ENCODE assay signal across 1 cellular context in the genomic region with DNA sequence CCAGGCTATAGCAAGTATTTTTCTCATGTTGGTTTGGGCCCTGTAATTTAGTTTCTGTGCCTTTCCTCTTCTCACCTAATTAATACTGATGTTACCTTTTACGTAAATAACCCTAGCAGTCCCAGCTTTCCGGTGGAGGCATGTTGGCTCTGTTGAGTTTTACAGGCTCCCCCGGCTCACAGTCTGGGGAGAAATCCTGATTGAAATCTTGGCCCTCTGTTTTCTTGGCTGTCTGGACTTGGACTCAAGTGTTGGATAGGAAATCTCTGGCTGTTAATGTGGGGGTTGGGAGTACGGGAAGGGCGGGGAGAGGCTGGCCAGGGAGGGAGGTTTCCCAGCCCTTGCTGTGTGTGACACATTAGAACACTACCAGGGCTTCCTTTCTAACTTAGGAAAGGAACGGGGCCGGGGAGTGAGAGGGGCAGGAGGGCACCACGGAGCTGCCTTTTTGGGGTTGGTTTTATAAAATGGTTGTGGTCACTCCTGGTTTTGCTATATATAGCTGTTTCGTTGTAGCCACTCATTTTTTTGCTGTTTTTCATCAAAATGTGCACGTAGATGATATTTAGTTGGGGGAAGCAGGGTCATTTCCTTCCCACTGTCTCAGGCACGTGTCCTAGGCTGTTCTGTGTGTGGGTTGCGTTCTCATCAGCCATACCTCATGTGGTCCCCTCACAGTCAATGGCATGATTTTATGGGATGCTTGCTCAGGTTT.
TF ChIP-seq lines count a peak whose summit lies in the region.

No MANE protein-coding gene starts in this region.

TF ChIP-seq in HEK293, 187 proteins besides CTCF, POLR2A, EP300 and RAD21 (continued from another document and continues in another):
- TF ChIP-seq, protein P1, sequence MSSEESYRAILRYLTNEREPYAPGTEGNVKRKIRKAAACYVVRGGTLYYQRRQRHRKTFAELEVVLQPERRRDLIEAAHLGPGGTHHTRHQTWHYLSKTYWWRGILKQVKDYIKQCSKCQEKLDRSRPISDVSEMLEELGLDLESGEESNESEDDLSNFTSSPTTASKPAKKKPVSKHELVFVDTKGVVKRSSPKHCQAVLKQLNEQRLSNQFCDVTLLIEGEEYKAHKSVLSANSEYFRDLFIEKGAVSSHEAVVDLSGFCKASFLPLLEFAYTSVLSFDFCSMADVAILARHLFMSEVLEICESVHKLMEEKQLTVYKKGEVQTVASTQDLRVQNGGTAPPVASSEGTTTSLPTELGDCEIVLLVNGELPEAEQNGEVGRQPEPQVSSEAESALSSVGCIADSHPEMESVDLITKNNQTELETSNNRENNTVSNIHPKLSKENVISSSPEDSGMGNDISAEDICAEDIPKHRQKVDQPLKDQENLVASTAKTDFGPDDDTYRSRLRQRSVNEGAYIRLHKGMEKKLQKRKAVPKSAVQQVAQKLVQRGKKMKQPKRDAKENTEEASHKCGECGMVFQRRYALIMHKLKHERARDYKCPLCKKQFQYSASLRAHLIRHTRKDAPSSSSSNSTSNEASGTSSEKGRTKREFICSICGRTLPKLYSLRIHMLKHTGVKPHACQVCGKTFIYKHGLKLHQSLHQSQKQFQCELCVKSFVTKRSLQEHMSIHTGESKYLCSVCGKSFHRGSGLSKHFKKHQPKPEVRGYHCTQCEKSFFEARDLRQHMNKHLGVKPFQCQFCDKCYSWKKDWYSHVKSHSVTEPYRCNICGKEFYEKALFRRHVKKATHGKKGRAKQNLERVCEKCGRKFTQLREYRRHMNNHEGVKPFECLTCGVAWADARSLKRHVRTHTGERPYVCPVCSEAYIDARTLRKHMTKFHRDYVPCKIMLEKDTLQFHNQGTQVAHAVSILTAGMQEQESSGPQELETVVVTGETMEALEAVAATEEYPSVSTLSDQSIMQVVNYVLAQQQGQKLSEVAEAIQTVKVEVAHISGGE (tag by site-specific recombination; conservative IDR thresholded peaks at IDR 0.05; ENCODE audit: low read depth), result peak; percentile 45; the same call in 1 of the 2 replicates
- TF ChIP-seq ZNF398 (tag by site-specific recombination; IDR thresholded peaks at IDR 0.05), result peak; percentile 82
- TF ChIP-seq GLIS1 (tag by site-specific recombination; IDR thresholded peaks at IDR 0.05), result peak; percentile 80
- TF ChIP-seq PRDM6 (tag by site-specific recombination; IDR thresholded peaks at IDR 0.05), result peak; percentile 98
- TF ChIP-seq, protein P2, sequence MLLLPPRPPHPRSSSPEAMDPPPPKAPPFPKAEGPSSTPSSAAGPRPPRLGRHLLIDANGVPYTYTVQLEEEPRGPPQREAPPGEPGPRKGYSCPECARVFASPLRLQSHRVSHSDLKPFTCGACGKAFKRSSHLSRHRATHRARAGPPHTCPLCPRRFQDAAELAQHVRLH (tag by site-specific recombination; IDR thresholded peaks at IDR 0.05), result no peak; the same call in 1 of the 2 replicates
- TF ChIP-seq ZXDB (tag by site-specific recombination; IDR thresholded peaks at IDR 0.05), result peak; percentile 88
- TF ChIP-seq SP7 (tag by site-specific recombination; IDR thresholded peaks at IDR 0.05), result peak; percentile 99
- TF ChIP-seq ZNF2 (tag by site-specific recombination; IDR thresholded peaks at IDR 0.05), result peak; percentile 47; the same call in 1 of the 2 replicates
- TF ChIP-seq BCL11A (tag by site-specific recombination; IDR thresholded peaks at IDR 0.05; ENCODE audit: low read depth), result 0 out of 2 replicates have a peak, but pooled peaks have one; percentile 21
- no peak for TF ChIP-seq YY2 (tag by site-specific recombination; IDR thresholded peaks at IDR 0.05)
- TF ChIP-seq ZNF600 (tag by site-specific recombination; IDR thresholded peaks at IDR 0.05), result peak; percentile 77
- TF ChIP-seq ZNF121 (tag by site-specific recombination; IDR thresholded peaks at IDR 0.05), result no peak
- peak; percentile 66 for TF ChIP-seq ZEB2 (tag by site-specific recombination; IDR thresholded peaks at IDR 0.05)
- 0 out of 2 replicates have a peak, but pooled peaks have one; percentile 16 for TF ChIP-seq ZNF561 (tag by site-specific recombination; IDR thresholded peaks at IDR 0.05; ENCODE audit: borderline replicate concordance)
- TF ChIP-seq ZNF248 (tag by site-specific recombination; IDR thresholded peaks at IDR 0.05), result no peak
- TF ChIP-seq PATZ1 (tag by site-specific recombination; IDR thresholded peaks at IDR 0.05), result peak; percentile 61; the same call in 1 of the 2 replicates
- TF ChIP-seq GFI1B (tag by site-specific recombination; IDR thresholded peaks at IDR 0.05), result peak; percentile 98
- TF ChIP-seq KLF8 (tag by site-specific recombination; IDR thresholded peaks at IDR 0.05), result peak; percentile 34; the same call in 1 of the 2 replicates
- TF ChIP-seq, protein P3, sequence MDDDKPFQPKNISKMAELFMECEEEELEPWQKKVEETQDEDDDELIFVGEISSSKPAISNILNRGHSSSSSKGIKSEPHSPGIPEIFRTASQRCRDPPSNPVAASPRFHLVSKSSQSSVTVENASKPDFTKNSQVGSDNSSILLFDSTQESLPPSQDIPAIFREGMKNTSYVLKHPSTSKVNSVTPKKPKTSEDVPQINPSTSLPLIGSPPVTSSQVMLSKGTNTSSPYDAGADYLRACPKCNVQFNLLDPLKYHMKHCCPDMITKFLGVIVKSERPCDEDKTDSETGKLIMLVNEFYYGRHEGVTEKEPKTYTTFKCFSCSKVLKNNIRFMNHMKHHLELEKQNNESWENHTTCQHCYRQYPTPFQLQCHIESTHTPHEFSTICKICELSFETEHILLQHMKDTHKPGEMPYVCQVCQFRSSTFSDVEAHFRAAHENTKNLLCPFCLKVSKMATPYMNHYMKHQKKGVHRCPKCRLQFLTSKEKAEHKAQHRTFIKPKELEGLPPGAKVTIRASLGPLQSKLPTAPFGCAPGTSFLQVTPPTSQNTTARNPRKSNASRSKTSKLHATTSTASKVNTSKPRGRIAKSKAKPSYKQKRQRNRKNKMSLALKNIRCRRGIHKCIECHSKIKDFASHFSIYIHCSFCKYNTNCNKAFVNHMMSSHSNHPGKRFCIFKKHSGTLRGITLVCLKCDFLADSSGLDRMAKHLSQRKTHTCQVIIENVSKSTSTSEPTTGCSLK (tag by site-specific recombination; IDR thresholded peaks at IDR 0.05), result no peak
- TF ChIP-seq PRDM10 (tag by site-specific recombination; IDR thresholded peaks at IDR 0.05), result peak; percentile 57
- peak; percentile 71 for TF ChIP-seq ZNF692 (tag by site-specific recombination; IDR thresholded peaks at IDR 0.05)
- peak; percentile 45; the same call in 1 of the 2 replicates for TF ChIP-seq ZFP69B (tag by site-specific recombination; IDR thresholded peaks at IDR 0.05)
- TF ChIP-seq SP2 (tag by site-specific recombination; IDR thresholded peaks at IDR 0.05), result peak; percentile 37
- TF ChIP-seq ZNF292 (tag by site-specific recombination; IDR thresholded peaks at IDR 0.05; ENCODE audit: borderline replicate concordance, low read depth), result no peak
- TF ChIP-seq ZNF24 (tag by site-specific recombination; IDR thresholded peaks at IDR 0.05), result 0 out of 2 replicates have a peak, but pooled peaks have one; percentile 19
- TF ChIP-seq IKZF3 (tag by site-specific recombination; IDR thresholded peaks at IDR 0.05), result peak; percentile 52; the same call in 1 of the 2 replicates
- peak; percentile 49; the same call in 1 of the 2 replicates for TF ChIP-seq SP3 (tag by site-specific recombination; IDR thresholded peaks at IDR 0.05)
- no peak for TF ChIP-seq ZNF571 (tag by site-specific recombination; IDR thresholded peaks at IDR 0.05)
- peak; percentile 93 for TF ChIP-seq FEZF1 (tag by site-specific recombination; IDR thresholded peaks at IDR 0.05)
- no peak for TF ChIP-seq ZBTB1 (tag by site-specific recombination; IDR thresholded peaks at IDR 0.05)
- TF ChIP-seq ZBTB8A (tag by site-specific recombination; IDR thresholded peaks at IDR 0.05), result peak; percentile 40
- peak; percentile 85; the same call in 1 of the 2 replicates for TF ChIP-seq ZBTB20 (tag by site-specific recombination; IDR thresholded peaks at IDR 0.05)
- TF ChIP-seq EGR2 (tag by site-specific recombination; IDR thresholded peaks at IDR 0.05; ENCODE audit: low read depth), result peak; percentile 92
- TF ChIP-seq ZNF610 (tag by site-specific recombination; IDR thresholded peaks at IDR 0.05; ENCODE audit: borderline replicate concordance), result 0 out of 2 replicates have a peak, but pooled peaks have one; percentile 38
- TF ChIP-seq ZNF18 (tag by site-specific recombination; IDR thresholded peaks at IDR 0.05), result no peak
- peak; percentile 94 for TF ChIP-seq ZFHX2 (tag by site-specific recombination; conservative IDR thresholded peaks at IDR 0.05)
- TF ChIP-seq ZNF341 (tag by site-specific recombination; IDR thresholded peaks at IDR 0.05; ENCODE audit: low read depth), result peak; percentile 93
